In the genomic region with DNA sequence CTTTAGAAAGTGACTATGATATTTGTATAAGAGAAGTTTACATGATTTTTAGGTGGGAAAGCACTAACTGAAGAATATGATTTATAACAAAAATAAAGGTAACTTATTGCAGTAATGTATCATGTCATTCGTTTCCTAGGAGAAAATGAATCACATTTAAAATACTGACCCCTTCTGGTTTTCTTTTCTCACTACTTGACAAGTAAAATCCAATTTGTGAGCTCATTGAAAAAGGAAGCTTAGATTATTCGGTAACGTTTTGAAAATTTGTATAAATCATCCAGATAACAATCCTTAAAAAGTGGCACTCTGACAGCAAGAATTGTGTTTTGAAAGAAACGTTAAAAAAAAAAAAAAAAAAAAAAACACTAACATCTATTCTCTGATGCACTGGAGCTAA, we compare ENCODE assay signal across 1 cellular context.
TF ChIP-seq lines count a peak whose summit lies in the region.

No MANE protein-coding gene starts in this region.

TF ChIP-seq in endothelial cell of umbilical vein, 7 proteins besides CTCF, POLR2A, EP300 and RAD21:
- no peak for TF ChIP-seq MYC (IDR thresholded peaks at IDR 0.05; ENCODE audit: low read depth, low read length)
- no peak for TF ChIP-seq JUN (IDR thresholded peaks at IDR 0.05; ENCODE audit: borderline replicate concordance, insufficient read depth, insufficient read length, low read depth)
- no peak for TF ChIP-seq EZH2 (IDR thresholded peaks at IDR 0.05; ENCODE audit: borderline replicate concordance, low read depth, low read length, severe bottlenecking)
- TF ChIP-seq POLR2AphosphoS5 (IDR thresholded peaks at IDR 0.05; ENCODE audit: insufficient read depth, low read depth, low read length): no peak
- no peak for TF ChIP-seq GATA2 (IDR thresholded peaks at IDR 0.05; ENCODE audit: insufficient read depth, insufficient read length, low read depth, low read length)
- TF ChIP-seq FOS (IDR thresholded peaks at IDR 0.05; ENCODE audit: borderline replicate concordance, insufficient read depth, low read length): no peak
TF ChIP-seq in endothelial cell of umbilical vein: peak in this region for 0.
